24 cellular contexts compared by ENCODE assay signal in the genomic region with DNA sequence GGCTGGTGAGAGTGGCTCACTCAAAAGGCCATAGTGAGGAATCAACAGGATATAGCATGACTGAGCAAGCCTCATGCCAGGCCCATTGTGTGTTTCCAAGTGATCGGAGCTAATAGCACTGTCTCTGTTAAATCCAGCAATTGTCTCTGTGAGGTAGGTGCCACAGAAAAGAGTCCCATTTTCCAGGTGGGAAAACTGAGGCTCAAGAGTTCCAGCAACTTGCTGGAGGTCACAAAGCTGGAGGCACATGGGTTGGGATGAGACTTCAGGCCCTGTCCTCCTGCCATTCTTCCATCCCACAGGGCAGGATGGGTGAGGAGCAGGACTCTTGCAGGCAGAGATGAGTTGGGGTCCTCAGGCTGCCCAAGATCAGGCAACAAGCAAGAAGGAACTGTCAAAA. TPM values are rescaled to one million over a fixed set of nuclear protein-coding genes. Genes with fewer than 3 reads are reported as not detected.
DNase-seq lines count a peak whose midpoint lies in the region; ATAC-seq, FAIRE-seq and TF ChIP-seq lines count a peak whose summit lies in the region.
"Had no signal": no experiment of that assay in that cellular context is flagged by ENCODE, and none has a peak within 500 bp of the region (broad histone marks: within the 10 kb centered on the region; RNA-seq: fewer than 3 reads in every experiment).

No MANE protein-coding gene starts in this region.

- TF ChIP-seq CTCF in HepG2 (CRISPR knock-in tag; IDR thresholded peaks at IDR 0.05) (no peak), right lobe of liver (IDR thresholded peaks at IDR 0.05) (no peak), keratinocyte (optimal IDR thresholded peaks at IDR 0.05 in 1 of 3, IDR thresholded peaks at IDR 0.05 in 1 of 3, conservative IDR thresholded peaks at IDR 0.05 in 1 of 3; ENCODE audit: extremely low read depth in 1 of 3, insufficient read depth in 2 of 3, low read length in 3 of 3) (no peak)

- H3K4me1 ChIP-seq in HepG2 (ENCODE audit: insufficient read depth, low read length) = no peaks in the 10 kb centered on the region
- H3K4me1 ChIP-seq in right lobe of liver = no peaks in the 10 kb centered on the region
- no peaks in the 10 kb centered on the region for H3K4me1 ChIP-seq in keratinocyte (ENCODE audit: control insufficient read depth, extremely low read depth, insufficient read depth, low read length)
- H3K4me1 ChIP-seq: A549, BE2C had no signal

- H3K4me3 ChIP-seq in HepG2 (replicated peaks in 1 of 3; ENCODE audit: insufficient read depth in 1 of 3, low read depth in 2 of 3, low read length in 3 of 3) = no peak overlapping the region
- no peak overlapping the region for H3K4me3 ChIP-seq in right lobe of liver
- no peak overlapping the region for H3K4me3 ChIP-seq in keratinocyte (ENCODE audit: control insufficient read depth in 2 of 3, extremely low read depth in 1 of 3, insufficient read depth in 2 of 3, low read depth in 1 of 3, low read length in 3 of 3)
- H3K4me3 ChIP-seq: A549; BLaER1 treated with 17β-estradiol and CSF1 and Interleukin-3, amounts not matched to agents 10 nM and 100 nM had no signal

- no peaks in the 10 kb centered on the region for H3K36me3 ChIP-seq in HepG2 (replicated peaks in 1 of 2; ENCODE audit: control insufficient read depth in 1 of 2, insufficient read depth in 2 of 2, low read length in 2 of 2)
- H3K36me3 ChIP-seq in right lobe of liver = no peaks in the 10 kb centered on the region
- H3K36me3 ChIP-seq in keratinocyte (ENCODE audit: control insufficient read depth in 2 of 2, extremely low read depth in 1 of 2, insufficient read depth in 2 of 2, low read length in 2 of 2) = no peaks in the 10 kb centered on the region
- H3K36me3 ChIP-seq: BE2C; BLaER1 treated with 17β-estradiol and CSF1 and Interleukin-3, amounts not matched to agents 10 nM and 100 nM had no signal

- intact Hi-C loops in HepG2 (cut with micrococcal nuclease; ENCODE audit: unreplicated experiment) = no loop called here
- intact Hi-C loops in right lobe of liver (cut with DNase I) = no loop called here
- intact Hi-C loops in head of caudate nucleus (cut with DNase I) = no loop called here

- TF ChIP-seq RAD21 in HepG2 (CRISPR knock-in tag; IDR thresholded peaks at IDR 0.05) = no peak

- H3K27ac ChIP-seq in HepG2 (ENCODE audit: extremely low read length, insufficient read depth, low read length) (no peak overlapping the region), right lobe of liver (no peak overlapping the region), keratinocyte (ENCODE audit: control insufficient read depth, insufficient read depth, low read length) (no peak overlapping the region)
- H3K27ac ChIP-seq: A549; BLaER1 treated with 17β-estradiol and CSF1 and Interleukin-3, amounts not matched to agents 10 nM and 100 nM had no signal

- H3K9me1 ChIP-seq in keratinocyte (ENCODE audit: control insufficient read depth, extremely low read depth, insufficient read depth, low read length) = no peaks in the 10 kb centered on the region

- H4K20me1 ChIP-seq in HepG2 (ENCODE audit: insufficient read depth, low read length) (no peaks in the 10 kb centered on the region), keratinocyte (ENCODE audit: control insufficient read depth, extremely low read depth, insufficient read depth, low read length) (no peaks in the 10 kb centered on the region)
- H4K20me1 ChIP-seq: BLaER1 treated with 17β-estradiol and CSF1 and Interleukin-3, amounts not matched to agents 10 nM and 100 nM had no signal

- no peak for FAIRE-seq in HepG2 (lab: Jason Lieb, UNC)
- peak; percentile 49 for FAIRE-seq in keratinocyte (lab: Jason Lieb, UNC)
- FAIRE-seq: A549, GM12891, GM18507 had no signal

- 20% methylated on average over 1 of the region's 1 CpG for WGBS in HepG2 (ENCODE audit: low lambda C conversion rate)
- WGBS in right lobe of liver (ENCODE audit: insufficient coverage, low coverage, low lambda C conversion rate, missing lambda C conversion rate) = 75% methylated on average over 1 of the region's 1 CpG

- no TSS peak for BruUV-seq in HepG2 (replicated peaks; lab: Mats Ljungman, UMichigan)

- DNase-seq in HepG2 (ENCODE audit: low spot score) (no peak), right lobe of liver (no peak), dermis blood vessel endothelial cell (peak; percentile 56), keratinocyte (ENCODE audit: low read depth, low spot score) (no peak), head of caudate nucleus (no peak), NCI-H2081 treated with DMSO at 0.1 percent for 48 hours (lab: John Stamatoyannopoulos, UW) (no peak), Kasumi-1 (lab: John Stamatoyannopoulos, UW) (no peak)
- DNase-seq: 8988T; ACHN; AML-193; BE2C; Calu3; CD4-positive, alpha-beta T cell; COR-L47; DMS53; DMS79 treated with DMSO at 0.1 percent for 48 hours; GF-D8; GOT3; HCEC 1CT had no signal

- no peak overlapping the region for H3K4me2 ChIP-seq in HepG2 (ENCODE audit: low read depth, low read length)
- no peak overlapping the region for H3K4me2 ChIP-seq in keratinocyte (ENCODE audit: control insufficient read depth, extremely low read depth, insufficient read depth, low read depth, low read length)
- H3K4me2 ChIP-seq: A549 had no signal

- H3K9me3 ChIP-seq in HepG2 (ENCODE audit: low read length) = no peaks in the 10 kb centered on the region
- H3K9me3 ChIP-seq in right lobe of liver = no peaks in the 10 kb centered on the region
- H3K9me3 ChIP-seq in keratinocyte (ENCODE audit: control insufficient read depth, low read depth, low read length) = no peaks in the 10 kb centered on the region
- H3K9me3 ChIP-seq: A549, BE2C had no signal

- H3K27me3 ChIP-seq in HepG2 (ENCODE audit: control insufficient read depth in 1 of 2, insufficient read depth in 2 of 2, low read length in 2 of 2) = peaks cover 0 to 64% of the 10 kb centered on the region in 2 experiments; a peak in 3 of 5 replicates
- H3K27me3 ChIP-seq in right lobe of liver = no peaks in the 10 kb centered on the region
- H3K27me3 ChIP-seq in keratinocyte (ENCODE audit: control insufficient read depth, extremely low read depth, insufficient read depth, low read length) = peaks cover 21% of the 10 kb centered on the region
- H3K27me3 ChIP-seq: BE2C had no signal

- H3K9ac ChIP-seq in HepG2 (ENCODE audit: insufficient read depth, low read depth, low read length) (no peak overlapping the region), keratinocyte (ENCODE audit: control insufficient read depth, extremely low read depth, insufficient read depth, low read length) (no peak overlapping the region)
- H3K9ac ChIP-seq: BLaER1 treated with 17β-estradiol and CSF1 and Interleukin-3, amounts not matched to agents 10 nM and 100 nM had no signal

- CTCF ChIA-PET in HepG2 (lab: Yijun Ruan, JAX; ENCODE audit: low intra/inter-chr PET ratio, low total read pairs) = no interaction called here

- in situ Hi-C loops in HepG2 (cut with HindIII; ENCODE audit: extremely low pct_ligation_motif_present, low pct_unique_long_range_greater_than_20kb) = no loop called here

- TF ChIP-seq EP300 in HepG2 (IDR thresholded peaks at IDR 0.05; ENCODE audit: low read depth in 2 of 2, low read length in 2 of 2) = no peak
- no peak for TF ChIP-seq EP300 in HepG2 (CRISPR knock-in tag; IDR thresholded peaks at IDR 0.05; ENCODE audit: borderline replicate concordance)

- no peak for ATAC-seq in HepG2
- no peak for ATAC-seq in right lobe of liver
- ATAC-seq: A549 had no signal

- no peak overlapping the region for H2AFZ ChIP-seq in HepG2 (ENCODE audit: low read length)
- no peak overlapping the region for H2AFZ ChIP-seq in keratinocyte (ENCODE audit: control insufficient read depth, low read length)

- dilution Hi-C loops in keratinocyte (cut with MboI; ENCODE audit: extremely low pct_ligation_motif_present, low sequenced_read_pairs) = no loop called here

- POLR2A ChIA-PET in HepG2 (lab: Yijun Ruan, JAX) = no interaction called here

- TF ChIP-seq POLR2A in HepG2 (IDR thresholded peaks at IDR 0.05; ENCODE audit: insufficient read depth in 1 of 2, low read depth in 2 of 2, low read length in 2 of 2) = no peak
- TF ChIP-seq POLR2A in right lobe of liver (IDR thresholded peaks at IDR 0.05) = no peak

- H3K79me2 ChIP-seq in HepG2 (ENCODE audit: insufficient read depth, low read length) = no peaks in the 10 kb centered on the region
- H3K79me2 ChIP-seq in keratinocyte (ENCODE audit: control insufficient read depth, insufficient read depth, low read length) = no peaks in the 10 kb centered on the region

RNA-seq across cellular contexts. Expression of gene CYTL1, which starts 1.1 kb away (rescaled TPM):
- total RNA-seq in HepG2 (2016; rRNA removed; fragmentation: Illumina TruSeq; extraction: Trizol) (not detected in 2 replicates), right lobe of liver (under 1 TPM in 1 of 6 experiments, not detected in 5; 0.20 TPM), dermis blood vessel endothelial cell (28.9 and 57.5 TPM in 2 replicates)
- total RNA-seq in HepG2 (2016; cell fraction: cytosol; rRNA removed; fragmentation: Illumina TruSeq; extraction: Trizol; ENCODE audit: low read depth) = not detected in 2 replicates
- total RNA-seq in HepG2 (2016; cell fraction: insoluble cytoplasmic fraction; rRNA removed; fragmentation: Illumina TruSeq; extraction: Trizol) = not detected in 2 replicates
- total RNA-seq in HepG2 (2016; cell fraction: membrane; rRNA removed; fragmentation: Illumina TruSeq; extraction: Trizol) = not detected in 2 replicates
- not detected in 2 replicates for total RNA-seq in HepG2 (2016; cell fraction: nucleus; rRNA removed; fragmentation: Illumina TruSeq; extraction: Trizol)
- polyA plus RNA-seq in HepG2 (2011; rRNA removed) (not detected in 2 replicates), keratinocyte (0.17 to 0.54 TPM (median 0.30 TPM) in 3 replicates)
- polyA plus RNA-seq in HepG2 (2011; cell fraction: cytosol; rRNA removed) = not detected in 2 replicates
- polyA plus RNA-seq in HepG2 (2011; cell fraction: nucleus; rRNA removed) = not detected in 2 replicates
- polyA plus RNA-seq in HepG2 (2012) = not detected in 2 replicates
- polyA plus RNA-seq in HepG2 (2016; cell fraction: cytosol; fragmentation: Illumina TruSeq; extraction: Trizol; ENCODE audit: low read depth) = not detected in 2 replicates
- not detected in 2 replicates for polyA plus RNA-seq in HepG2 (2016; cell fraction: insoluble cytoplasmic fraction; fragmentation: Illumina TruSeq; extraction: Trizol; ENCODE audit: low read depth)
- polyA plus RNA-seq in HepG2 (2016; cell fraction: membrane; fragmentation: Illumina TruSeq; extraction: Trizol; ENCODE audit: low read depth) = not detected in 2 replicates
- not detected in 2 replicates for polyA plus RNA-seq in HepG2 (2016; cell fraction: nucleus; fragmentation: Illumina TruSeq; extraction: Trizol; ENCODE audit: insufficient read depth, low read depth)
- not detected in 2 replicates for polyA minus RNA-seq in HepG2 (2011; rRNA and poly(A)+ RNA removed; ENCODE audit: low replicate concordance)
- polyA minus RNA-seq in HepG2 (2011; cell fraction: cytosol; rRNA and poly(A)+ RNA removed) = not detected in 2 replicates
- polyA minus RNA-seq in HepG2 (2011; cell fraction: nucleus; rRNA and poly(A)+ RNA removed) = not detected in 2 replicates
- not detected for polyA plus RNA-seq in keratinocyte (2011; ENCODE audit: low read depth)
- 0.39 and 0.52 TPM in 2 replicates for polyA plus RNA-seq in keratinocyte (2011; cell fraction: cytosol; rRNA removed)
- 0.39 TPM in 1 of 2 replicates, not detected in the other for polyA plus RNA-seq in keratinocyte (2011; cell fraction: nucleus; rRNA removed)
- polyA plus RNA-seq in keratinocyte (2012; ENCODE audit: low replicate concordance) = 0.53 TPM in 1 of 2 replicates, not detected in the other
- 0.64 to 1.1 TPM in 2 of 3 replicates, not detected in the other for polyA minus RNA-seq in keratinocyte
- polyA minus RNA-seq in keratinocyte (2011; cell fraction: cytosol; rRNA and poly(A)+ RNA removed) = not detected
- polyA minus RNA-seq in keratinocyte (2011; cell fraction: nucleus; rRNA and poly(A)+ RNA removed) = not detected in 2 replicates
- total RNA-seq: Calu3; CD4-positive, alpha-beta T cell; G401 had no signal
- polyA plus RNA-seq: A549 had no signal

RNA-seq across cellular contexts. Expression of gene STK32B, which starts 30.9 kb away (rescaled TPM):
- not detected in 2 replicates for total RNA-seq in HepG2 (2016; rRNA removed; fragmentation: Illumina TruSeq; extraction: Trizol)
- total RNA-seq in HepG2 (2016; cell fraction: cytosol; rRNA removed; fragmentation: Illumina TruSeq; extraction: Trizol; ENCODE audit: low read depth) = not detected in 2 replicates
- not detected in 2 replicates for total RNA-seq in HepG2 (2016; cell fraction: insoluble cytoplasmic fraction; rRNA removed; fragmentation: Illumina TruSeq; extraction: Trizol)
- total RNA-seq in HepG2 (2016; cell fraction: membrane; rRNA removed; fragmentation: Illumina TruSeq; extraction: Trizol) = not detected in 2 replicates
- not detected in 2 replicates for total RNA-seq in HepG2 (2016; cell fraction: nucleus; rRNA removed; fragmentation: Illumina TruSeq; extraction: Trizol)
- polyA plus RNA-seq in HepG2 (2011; rRNA removed) = not detected in 2 replicates
- not detected in 2 replicates for polyA plus RNA-seq in HepG2 (2011; cell fraction: cytosol; rRNA removed)
- polyA plus RNA-seq in HepG2 (2011; cell fraction: nucleus; rRNA removed) = not detected in 2 replicates
- not detected in 2 replicates for polyA plus RNA-seq in HepG2 (2012)
- not detected in 2 replicates for polyA plus RNA-seq in HepG2 (2016; cell fraction: cytosol; fragmentation: Illumina TruSeq; extraction: Trizol; ENCODE audit: low read depth)
- polyA plus RNA-seq in HepG2 (2016; cell fraction: insoluble cytoplasmic fraction; fragmentation: Illumina TruSeq; extraction: Trizol; ENCODE audit: low read depth) = not detected in 2 replicates
- polyA plus RNA-seq in HepG2 (2016; cell fraction: membrane; fragmentation: Illumina TruSeq; extraction: Trizol; ENCODE audit: low read depth) = not detected in 2 replicates
- polyA plus RNA-seq in HepG2 (2016; cell fraction: nucleus; fragmentation: Illumina TruSeq; extraction: Trizol; ENCODE audit: insufficient read depth, low read depth) = not detected in 2 replicates
- polyA minus RNA-seq in HepG2 (2011; rRNA and poly(A)+ RNA removed; ENCODE audit: low replicate concordance) = not detected in 2 replicates
- not detected in 2 replicates for polyA minus RNA-seq in HepG2 (2011; cell fraction: cytosol; rRNA and poly(A)+ RNA removed)
- polyA minus RNA-seq in HepG2 (2011; cell fraction: nucleus; rRNA and poly(A)+ RNA removed) = not detected in 2 replicates
- total RNA-seq in right lobe of liver = under 1 TPM in 2 of 6 experiments, not detected in 4; 0.05 to 0.07 TPM
- 24.2 and 24.6 TPM in 2 replicates for total RNA-seq in dermis blood vessel endothelial cell
- 1.4 to 6.7 TPM (median 3.4 TPM) in 3 replicates for polyA plus RNA-seq in keratinocyte
- 0.56 TPM for polyA plus RNA-seq in keratinocyte (2011; ENCODE audit: low read depth)
- 3.0 and 3.6 TPM in 2 replicates for polyA plus RNA-seq in keratinocyte (2011; cell fraction: cytosol; rRNA removed)
- polyA plus RNA-seq in keratinocyte (2011; cell fraction: nucleus; rRNA removed) = 3.3 and 3.6 TPM in 2 replicates
- 0.37 and 5.4 TPM in 2 replicates for polyA plus RNA-seq in keratinocyte (2012; ENCODE audit: low replicate concordance)
- polyA minus RNA-seq in keratinocyte = 1.7 to 9.3 TPM (median 3.5 TPM) in 3 replicates
- 3.1 TPM for polyA minus RNA-seq in keratinocyte (2011; cell fraction: cytosol; rRNA and poly(A)+ RNA removed)
- 2.4 and 3.1 TPM in 2 replicates for polyA minus RNA-seq in keratinocyte (2011; cell fraction: nucleus; rRNA and poly(A)+ RNA removed)
- total RNA-seq: Calu3; CD4-positive, alpha-beta T cell had no signal

Comparison
In these comparisons a context has a peak if more than half of its experiments do, and no peak if none do; other contexts are left out.
1. RNA of gene CYTL1, which starts 1.1 kb away (total RNA-seq): 28.9 to 57.5 TPM in dermis blood vessel endothelial cell; not detected in HepG2 and 0.20 TPM in right lobe of liver; every median in the first group is over 10 times any median in the second.
2. RNA of gene STK32B, which starts 30.9 kb away (total RNA-seq): 24.2 to 24.6 TPM in dermis blood vessel endothelial cell; 0.05 to 0.07 TPM in right lobe of liver and not detected in HepG2; every median in the first group is over 10 times any median in the second.